8 cellular contexts compared by ENCODE assay signal in the genomic region with DNA sequence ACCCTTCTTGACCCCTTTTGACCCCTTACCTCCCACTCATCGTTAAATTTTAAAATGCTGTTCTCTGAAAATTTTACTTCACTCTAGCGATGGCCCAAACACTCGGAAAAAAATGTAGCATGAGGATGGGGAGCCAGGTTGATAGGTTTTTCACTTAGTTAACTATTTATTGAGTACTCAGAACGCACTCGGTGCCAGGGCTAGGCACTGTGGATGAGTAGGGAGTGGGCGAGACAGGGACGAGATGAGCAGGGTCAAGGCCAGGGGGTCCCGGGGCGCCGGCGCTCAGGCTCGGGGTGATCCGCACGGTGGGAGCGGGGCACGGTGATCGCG. TPM values are rescaled to one million over a fixed set of nuclear protein-coding genes. Genes with fewer than 3 reads are reported as not detected.
DNase-seq lines count a peak whose midpoint lies in the region; ATAC-seq, FAIRE-seq and TF ChIP-seq lines count a peak whose summit lies in the region.

No MANE protein-coding gene starts in this region.

- intact Hi-C loops in A673 (cut with micrococcal nuclease; ENCODE audit: unreplicated experiment) (no loop called here), HCT116 (cut with micrococcal nuclease) (no loop called here), GM12878 (cut with micrococcal nuclease; ENCODE audit: unreplicated experiment) (loop anchor here (10.0 kb wide), 2 partner anchors 104 to 116 kb away; a partner anchor contains a TSS)

- H3K4me1 ChIP-seq in A673 (ENCODE audit: insufficient read depth, low read length, poor library complexity, severe bottlenecking) (no peaks in the 10 kb centered on the region), HCT116 (ENCODE audit: control insufficient read depth in 1 of 2, insufficient read depth in 2 of 2, low read length in 2 of 2) (peaks cover 5 to 12% of the 10 kb centered on the region in 2 experiments; a peak in 3 of 4 replicates), GM12878 (ENCODE audit: control insufficient read depth, insufficient read depth, low read length) (peaks cover 4% of the 10 kb centered on the region; the same call in 1 of the 2 replicates), mesodermal cell (ENCODE audit: control insufficient read depth, insufficient read depth, low read length, poor library complexity, severe bottlenecking) (no peaks in the 10 kb centered on the region)

- WGBS in GM12878 (ENCODE audit: insufficient coverage, insufficient replicate concordance, low lambda C conversion rate, missing lambda C conversion rate) = 1% methylated on average over 18 of the region's 18 CpGs
- 0 to 1% methylated on average over 15 of the region's 18 CpGs for WGBS in mesodermal cell (ENCODE audit: insufficient coverage in 2 of 2), 2 experiments

- H3K9me3 ChIP-seq in A673 (ENCODE audit: low read depth, low read length, poor library complexity, severe bottlenecking) (peaks cover 35% of the 10 kb centered on the region), HCT116 (ENCODE audit: control insufficient read depth in 1 of 2, insufficient read depth in 1 of 2, low read depth in 1 of 2, low read length in 2 of 2) (peaks cover 0 to 3% of the 10 kb centered on the region in 2 experiments; a peak in 1 of 4 replicates), GM12878 (replicated peaks; ENCODE audit: control insufficient read depth, insufficient read depth, low read length) (peaks cover 23% of the 10 kb centered on the region), mesodermal cell (ENCODE audit: control insufficient read depth, low read length) (peaks cover 18% of the 10 kb centered on the region)

- peak overlapping the region; percentile 99 for H3K4me2 ChIP-seq in HCT116 (ENCODE audit: low read length)
- H3K4me2 ChIP-seq in GM12878 (ENCODE audit: control insufficient read depth, insufficient read depth) = peak overlapping the region; percentile 80

- DNase-seq in A673 (ENCODE audit: low spot score) (no peak), HCT116 (ENCODE audit: low read depth, low spot score) (no peak), GM12878 (ENCODE audit: low read depth, low spot score) (no peak), RPMI8226 (no peak), SW480 (ENCODE audit: low spot score) (no peak), SKM-1 treated with dmso at 0.1 percent for 144 hours (lab: John Stamatoyannopoulos, UW; ENCODE audit: unreplicated experiment) (no peak)

- H2AFZ ChIP-seq in HCT116 (ENCODE audit: low read depth, low read length, poor library complexity, severe bottlenecking) (no peak overlapping the region), GM12878 (ENCODE audit: control insufficient read depth, low read depth, low read length) (peak overlapping the region; percentile 67)

- POLR2A ChIA-PET in A673 (lab: Charles Lee; ENCODE audit: low non-redundant PET) = interaction anchor here (0.6 kb wide), 1 partner anchor 250 kb away, joined by 3 read pairs; no protein-coding TSS in a partner anchor
- POLR2A ChIA-PET in HCT116 (lab: Charles Lee) = interaction anchor here (0.9 to 1.5 kb wide), 4 partner anchors 8 to 44 kb away, joined by 4 read pairs; a partner anchor contains a TSS
- POLR2A ChIA-PET in GM12878 (lab: Charles Lee) = interaction anchor here (0.6 to 2.0 kb wide), 8 partner anchors 8 to 136 kb away, joined by 3 to 9 read pairs (median 3); a partner anchor contains a TSS

- peaks cover 45% of the 10 kb centered on the region for H3K36me3 ChIP-seq in A673 (ENCODE audit: insufficient read depth, low read length, poor library complexity, severe bottlenecking)
- peaks cover 14 to 44% of the 10 kb centered on the region in 2 experiments; a peak in 3 of 4 replicates for H3K36me3 ChIP-seq in HCT116 (ENCODE audit: control insufficient read depth in 1 of 2, insufficient read depth in 2 of 2, low read length in 2 of 2)
- peaks cover 0 to 18% of the 10 kb centered on the region in 2 experiments; a peak in 2 of 4 replicates for H3K36me3 ChIP-seq in GM12878 (ENCODE audit: control insufficient read depth in 2 of 2, insufficient read depth in 2 of 2, low read length in 1 of 2)
- H3K36me3 ChIP-seq in mesodermal cell (ENCODE audit: control insufficient read depth, insufficient read depth, low read length) = peaks cover 59% of the 10 kb centered on the region

- H3K9ac ChIP-seq in HCT116 (ENCODE audit: low read length) = peak overlapping the region; percentile 88
- H3K9ac ChIP-seq in GM12878 (ENCODE audit: control insufficient read depth, insufficient read depth, low read length) = peak overlapping the region; percentile 77

- TF ChIP-seq POLR2A in HCT116 (IDR thresholded peaks at IDR 0.05; ENCODE audit: borderline replicate concordance, extremely low read depth, insufficient read depth, insufficient read length) (no peak), GM12878 (IDR thresholded peaks at IDR 0.05; ENCODE audit: low read depth, low read length) (no peak)

- H3K27me3 ChIP-seq in A673 (replicated peaks; ENCODE audit: insufficient read depth, low read depth, low read length, poor library complexity) = no peaks in the 10 kb centered on the region
- no peaks in the 10 kb centered on the region for H3K27me3 ChIP-seq in HCT116 (ENCODE audit: insufficient read depth, low read length)
- H3K27me3 ChIP-seq in GM12878 (replicated peaks in 1 of 2; ENCODE audit: control insufficient read depth in 2 of 2, insufficient read depth in 2 of 2, low read length in 1 of 2) = no peaks in the 10 kb centered on the region

- BruUV-seq in A673 (replicated peaks; lab: Mats Ljungman, UMichigan) = TSS peak; percentile 62
- BruUV-seq in HCT116 (replicated peaks; lab: Mats Ljungman, UMichigan) = TSS peak; percentile 68
- TSS peak; percentile 77 for BruUV-seq in GM12878 (replicated peaks; lab: Mats Ljungman, UMichigan)

- TF ChIP-seq CTCF in A673 (conservative IDR thresholded peaks at IDR 0.05; ENCODE audit: low read depth, low read length) = no peak
- TF ChIP-seq CTCF in HCT116 (IDR thresholded peaks at IDR 0.05 in 2 of 3, conservative IDR thresholded peaks at IDR 0.05 in 1 of 3; ENCODE audit: borderline replicate concordance in 1 of 3, insufficient read depth in 1 of 3, low read depth in 2 of 3, low read length in 2 of 3) = no peak
- TF ChIP-seq CTCF in GM12878 (IDR thresholded peaks at IDR 0.05 in 2 of 3, conservative IDR thresholded peaks at IDR 0.05 in 1 of 3; ENCODE audit: control insufficient read depth in 2 of 3, extremely low read depth in 1 of 3, insufficient read depth in 1 of 3, low read depth in 3 of 3, low read length in 3 of 3) = no peak

- H3K27ac ChIP-seq in A673 (ENCODE audit: low read depth, low read length, poor library complexity, severe bottlenecking) = peak overlapping the region; percentile 76
- peak overlapping the region; percentile 83 for H3K27ac ChIP-seq in HCT116 (ENCODE audit: low read depth, low read length)
- peak overlapping the region; percentile 71 for H3K27ac ChIP-seq in GM12878 (ENCODE audit: control insufficient read depth, insufficient read depth)
- peak overlapping the region; percentile 80 for H3K27ac ChIP-seq in mesodermal cell (ENCODE audit: low read depth, low read length, severe bottlenecking)

- RAD21 ChIA-PET in HCT116 (lab: Charles Lee; ENCODE audit: low non-redundant PET in 1 of 2, low total read pairs in 2 of 2, uncharacterized antibody in 2 of 2, unreplicated experiment in 2 of 2) (no interaction called here), GM12878 (lab: Charles Lee; ENCODE audit: unreplicated experiment) (interaction anchor here (0.7 to 1.9 kb wide), 4 partner anchors 43 to 118 kb away, joined by 4 to 6 read pairs (median 4); a partner anchor contains a TSS)

- H3K79me2 ChIP-seq in HCT116 (ENCODE audit: insufficient read depth, low read length) (peaks cover 59% of the 10 kb centered on the region), GM12878 (ENCODE audit: control insufficient read depth, insufficient read depth, low read length) (peaks cover 13% of the 10 kb centered on the region)

- no peak for TF ChIP-seq EP300 in GM12878 (IDR thresholded peaks at IDR 0.05; ENCODE audit: borderline replicate concordance in 1 of 2, control insufficient read depth in 1 of 2, low read depth in 2 of 2, low read length in 2 of 2)

- no peaks in the 10 kb centered on the region for H3K9me2 ChIP-seq in HCT116 (ENCODE audit: insufficient read depth)

- ATAC-seq in HCT116 (no peak), GM12878 (no peak), GM19035 (IDR thresholded peaks at IDR 0.05; ENCODE audit: unreplicated experiment) (no peak)

- TF ChIP-seq RAD21 in HCT116 (IDR thresholded peaks at IDR 0.05; ENCODE audit: low read depth) (no peak), GM12878 (IDR thresholded peaks at IDR 0.05; ENCODE audit: insufficient read depth, low read depth, low read length) (no peak)

- SMC1A ChIA-PET in GM12878 (lab: Charles Lee; ENCODE audit: uncharacterized antibody, unreplicated experiment) = interaction anchor here (0.8 to 2.6 kb wide), 7 partner anchors 9 to 136 kb away, joined by 3 to 11 read pairs (median 3); a partner anchor contains a TSS

- H4K20me1 ChIP-seq in HCT116 (ENCODE audit: insufficient read depth) (no peaks in the 10 kb centered on the region), GM12878 (ENCODE audit: control insufficient read depth, insufficient read depth) (no peaks in the 10 kb centered on the region)

- FAIRE-seq in GM12878 (lab: Jason Lieb, UNC) = no peak

- H3K4me3 ChIP-seq in A673 (ENCODE audit: low read depth, low read length, poor library complexity, severe bottlenecking) (peak overlapping the region; percentile 75), HCT116 (replicated peaks in 1 of 2; ENCODE audit: low read depth in 1 of 2, low read length in 2 of 2) (peak overlapping the region; percentile 92 to 96), GM12878 (peak overlapping the region; percentile 93), mesodermal cell (ENCODE audit: extremely low read depth, insufficient read depth, low read length, poor library complexity, severe bottlenecking) (peak overlapping the region; percentile 91)

- in situ Hi-C loops in GM12878 (cut with MboI) = no loop called here

- CTCF ChIA-PET in A673 (lab: Charles Lee) (no interaction called here), HCT116 (lab: Charles Lee) (interaction anchor here (1.0 to 1.5 kb wide), 2 partner anchors 101 to 133 kb away, joined by 3 to 4 read pairs; a partner anchor contains a TSS), GM12878 (lab: Yijun Ruan, JAX) (interaction anchor here (0.5 to 2.0 kb wide), 6 partner anchors 17 to 249 kb away, joined by 3 to 4 read pairs (median 4); a partner anchor contains a TSS)

RNA-seq across cellular contexts. Expression of a gene that starts 0.4 kb away (rescaled TPM):
- total RNA-seq in A673 (2021) (17.2 and 17.3 TPM in 2 replicates), HCT116 (2021; ENCODE audit: unreplicated experiment) (20.0 TPM), GM12878 (2014; rRNA removed) (18.0 and 18.1 TPM in 2 replicates), GM12878 (2014; rRNA removed; fragmentation: Illumina TruSeq; extraction: Trizol) (14.6 and 15.8 TPM in 2 replicates), GM12878 (2021) (13.8 and 15.6 TPM in 2 replicates)
- 8.6 and 11.6 TPM in 2 replicates for polyA plus RNA-seq in HCT116 (2012)
- 26.3 and 28.1 TPM in 2 replicates for total RNA-seq in GM12878 (2013; cell fraction: nucleolus; rRNA removed)
- polyA plus RNA-seq in GM12878 (2011; ENCODE audit: low read depth) = 10.7 TPM
- polyA plus RNA-seq in GM12878 (2011; rRNA removed) (23.8 and 25.0 TPM in 2 replicates), GM12878 (2014; fragmentation: Illumina TruSeq; extraction: Trizol) (20.9 and 22.8 TPM in 2 replicates), GM12878 (2014; fragmentation: Nextera tagmentation; extraction: Ambion mirVana) (10 to 100 TPM; 12.8 to 15.2 TPM), GM12878 (2014; rRNA removed) (16.2 and 17.4 TPM in 2 replicates), GM12878 (2016; fragmentation: Nextera tagmentation; extraction: Ambion mirVana) (1 to 10 TPM; 9.6 to 9.9 TPM)
- polyA plus RNA-seq in GM12878 (2011; cell fraction: cytosol; rRNA removed) = 20.7 and 21.0 TPM in 2 replicates
- polyA plus RNA-seq in GM12878 (2011; cell fraction: nucleus; rRNA removed) = 21.0 and 27.8 TPM in 2 replicates
- 10.3 and 12.0 TPM in 2 replicates for polyA plus RNA-seq in GM12878 (2012)
- 18.5 and 20.8 TPM in 2 replicates for polyA minus RNA-seq in GM12878 (2011; rRNA and poly(A)+ RNA removed)
- 4.8 and 6.2 TPM in 2 replicates for polyA minus RNA-seq in GM12878 (2011; cell fraction: cytosol; rRNA and poly(A)+ RNA removed)
- 6.9 and 8.1 TPM in 2 replicates for polyA minus RNA-seq in GM12878 (2011; cell fraction: nucleus; rRNA and poly(A)+ RNA removed)
- 15.2 TPM for polyA plus RNA-seq in mesodermal cell (2013, experiment 1 of 2)
- 14.1 TPM for polyA plus RNA-seq in mesodermal cell (2013, experiment 2 of 2)

RNA-seq across cellular contexts. Expression of a gene that starts 0.6 kb away (rescaled TPM):
- total RNA-seq in A673 (2021) (12.2 and 13.7 TPM in 2 replicates), HCT116 (2021; ENCODE audit: unreplicated experiment) (8.2 TPM), GM12878 (2014; rRNA removed) (11.0 and 12.5 TPM in 2 replicates), GM12878 (2014; rRNA removed; fragmentation: Illumina TruSeq; extraction: Trizol) (7.6 and 8.2 TPM in 2 replicates), GM12878 (2021) (9.5 and 10.1 TPM in 2 replicates)
- polyA plus RNA-seq in HCT116 (2012) = 3.8 and 4.9 TPM in 2 replicates
- 16.0 and 18.9 TPM in 2 replicates for total RNA-seq in GM12878 (2013; cell fraction: nucleolus; rRNA removed)
- polyA plus RNA-seq in GM12878 (2011; ENCODE audit: low read depth) = 4.4 TPM
- polyA plus RNA-seq in GM12878 (2011; rRNA removed) (14.1 and 14.3 TPM in 2 replicates), GM12878 (2014; fragmentation: Illumina TruSeq; extraction: Trizol) (11.9 and 13.2 TPM in 2 replicates), GM12878 (2014; fragmentation: Nextera tagmentation; extraction: Ambion mirVana) (1 to 10 TPM; 3.0 to 4.7 TPM), GM12878 (2014; rRNA removed) (9.8 and 10.7 TPM in 2 replicates), GM12878 (2016; fragmentation: Nextera tagmentation; extraction: Ambion mirVana) (10 to 100 TPM in 1 of 2 experiments, 1 to 10 TPM in 1; 8.6 to 10.0 TPM)
- polyA plus RNA-seq in GM12878 (2011; cell fraction: cytosol; rRNA removed) = 13.0 and 14.3 TPM in 2 replicates
- polyA plus RNA-seq in GM12878 (2011; cell fraction: nucleus; rRNA removed) = 17.1 and 17.3 TPM in 2 replicates
- 5.7 and 7.6 TPM in 2 replicates for polyA plus RNA-seq in GM12878 (2012)
- 6.4 and 10.5 TPM in 2 replicates for polyA minus RNA-seq in GM12878 (2011; rRNA and poly(A)+ RNA removed)
- 3.2 and 4.1 TPM in 2 replicates for polyA minus RNA-seq in GM12878 (2011; cell fraction: cytosol; rRNA and poly(A)+ RNA removed)
- polyA minus RNA-seq in GM12878 (2011; cell fraction: nucleus; rRNA and poly(A)+ RNA removed) = 7.4 and 13.8 TPM in 2 replicates
- 10.0 TPM for polyA plus RNA-seq in mesodermal cell (2013, experiment 1 of 2)
- 8.4 TPM for polyA plus RNA-seq in mesodermal cell (2013, experiment 2 of 2)

RNA-seq across cellular contexts. Expression of a gene that starts 42.9 kb away (rescaled TPM):
- total RNA-seq in A673 (2021) (2.4 and 2.8 TPM in 2 replicates), HCT116 (2021; ENCODE audit: unreplicated experiment) (3.2 TPM), GM12878 (2014; rRNA removed) (2.4 TPM in 2 replicates), GM12878 (2014; rRNA removed; fragmentation: Illumina TruSeq; extraction: Trizol) (2.8 TPM in 2 replicates), GM12878 (2021) (1.9 and 2.0 TPM in 2 replicates)
- polyA plus RNA-seq in HCT116 (2012) = 0.95 and 1.1 TPM in 2 replicates
- total RNA-seq in GM12878 (2013; cell fraction: nucleolus; rRNA removed) = 9.8 and 9.9 TPM in 2 replicates
- polyA plus RNA-seq in GM12878 (2011; ENCODE audit: low read depth) = 1.1 TPM
- polyA plus RNA-seq in GM12878 (2011; rRNA removed) (2.7 and 3.1 TPM in 2 replicates), GM12878 (2014; fragmentation: Illumina TruSeq; extraction: Trizol) (2.0 and 2.8 TPM in 2 replicates), GM12878 (2014; fragmentation: Nextera tagmentation; extraction: Ambion mirVana) (under 1 TPM; 0.80 to 0.85 TPM), GM12878 (2014; rRNA removed) (1.2 and 1.5 TPM in 2 replicates), GM12878 (2016; fragmentation: Nextera tagmentation; extraction: Ambion mirVana) (1 to 10 TPM; 1.3 to 2.8 TPM)
- 1.3 and 1.5 TPM in 2 replicates for polyA plus RNA-seq in GM12878 (2011; cell fraction: cytosol; rRNA removed)
- 2.0 and 2.3 TPM in 2 replicates for polyA plus RNA-seq in GM12878 (2011; cell fraction: nucleus; rRNA removed)
- 1.7 and 1.8 TPM in 2 replicates for polyA plus RNA-seq in GM12878 (2012)
- polyA minus RNA-seq in GM12878 (2011; rRNA and poly(A)+ RNA removed) = 3.2 and 3.4 TPM in 2 replicates
- 1.8 and 2.1 TPM in 2 replicates for polyA minus RNA-seq in GM12878 (2011; cell fraction: cytosol; rRNA and poly(A)+ RNA removed)
- 1.5 and 2.9 TPM in 2 replicates for polyA minus RNA-seq in GM12878 (2011; cell fraction: nucleus; rRNA and poly(A)+ RNA removed)
- 1.9 TPM for polyA plus RNA-seq in mesodermal cell (2013, experiment 1 of 2)
- 2.2 TPM for polyA plus RNA-seq in mesodermal cell (2013, experiment 2 of 2)

RNA-seq across cellular contexts. Expression of a gene that starts 43.1 kb away (rescaled TPM):
- total RNA-seq in A673 (2021) (39.4 and 40.7 TPM in 2 replicates), HCT116 (2021; ENCODE audit: unreplicated experiment) (32.2 TPM), GM12878 (2014; rRNA removed) (17.6 and 19.3 TPM in 2 replicates), GM12878 (2014; rRNA removed; fragmentation: Illumina TruSeq; extraction: Trizol) (10.9 and 15.6 TPM in 2 replicates), GM12878 (2021) (38.6 and 39.7 TPM in 2 replicates)
- 24.6 and 25.4 TPM in 2 replicates for polyA plus RNA-seq in HCT116 (2012)
- 45.2 and 45.7 TPM in 2 replicates for total RNA-seq in GM12878 (2013; cell fraction: nucleolus; rRNA removed)
- polyA plus RNA-seq in GM12878 (2011; ENCODE audit: low read depth) = 14.5 TPM
- polyA plus RNA-seq in GM12878 (2011; rRNA removed) (24.3 and 30.8 TPM in 2 replicates), GM12878 (2014; fragmentation: Illumina TruSeq; extraction: Trizol) (42.5 and 54.7 TPM in 2 replicates), GM12878 (2014; fragmentation: Nextera tagmentation; extraction: Ambion mirVana) (1 to 10 TPM; 6.2 to 9.1 TPM), GM12878 (2014; rRNA removed) (32.2 and 39.1 TPM in 2 replicates), GM12878 (2016; fragmentation: Nextera tagmentation; extraction: Ambion mirVana) (10 to 100 TPM; 38.4 to 43.1 TPM)
- 18.7 and 24.9 TPM in 2 replicates for polyA plus RNA-seq in GM12878 (2011; cell fraction: cytosol; rRNA removed)
- 29.8 and 39.6 TPM in 2 replicates for polyA plus RNA-seq in GM12878 (2011; cell fraction: nucleus; rRNA removed)
- polyA plus RNA-seq in GM12878 (2012) = 24.4 and 31.3 TPM in 2 replicates
- polyA minus RNA-seq in GM12878 (2011; rRNA and poly(A)+ RNA removed) = 18.9 and 22.5 TPM in 2 replicates
- 9.1 and 9.8 TPM in 2 replicates for polyA minus RNA-seq in GM12878 (2011; cell fraction: cytosol; rRNA and poly(A)+ RNA removed)
- polyA minus RNA-seq in GM12878 (2011; cell fraction: nucleus; rRNA and poly(A)+ RNA removed) = 11.0 and 15.4 TPM in 2 replicates
- 54.4 TPM for polyA plus RNA-seq in mesodermal cell (2013, experiment 1 of 2)
- 43.7 TPM for polyA plus RNA-seq in mesodermal cell (2013, experiment 2 of 2)

RNA-seq across cellular contexts. Expression of a gene that starts 44.7 kb away (rescaled TPM):
- not detected in 2 replicates for total RNA-seq in A673 (2021)
- total RNA-seq in HCT116 (2021; ENCODE audit: unreplicated experiment) = not detected
- polyA plus RNA-seq in HCT116 (2012) = not detected in 2 replicates
- total RNA-seq in GM12878 (2013; cell fraction: nucleolus; rRNA removed) = 0.37 and 0.56 TPM in 2 replicates
- total RNA-seq in GM12878 (2014; rRNA removed) = not detected in 2 replicates
- not detected in 2 replicates for total RNA-seq in GM12878 (2014; rRNA removed; fragmentation: Illumina TruSeq; extraction: Trizol)
- total RNA-seq in GM12878 (2021) = 0.21 TPM in 1 of 2 replicates, not detected in the other
- not detected for polyA plus RNA-seq in GM12878 (2011; ENCODE audit: low read depth)
- 0.05 and 0.16 TPM in 2 replicates for polyA plus RNA-seq in GM12878 (2011; rRNA removed)
- 0.16 and 0.22 TPM in 2 replicates for polyA plus RNA-seq in GM12878 (2011; cell fraction: cytosol; rRNA removed)
- polyA plus RNA-seq in GM12878 (2011; cell fraction: nucleus; rRNA removed) = 0.07 and 0.12 TPM in 2 replicates
- polyA plus RNA-seq in GM12878 (2012) = 0.07 and 0.11 TPM in 2 replicates
- 0.06 TPM in 1 of 2 replicates, not detected in the other for polyA plus RNA-seq in GM12878 (2014; fragmentation: Illumina TruSeq; extraction: Trizol)
- polyA plus RNA-seq in GM12878 (2014; fragmentation: Nextera tagmentation; extraction: Ambion mirVana) = under 1 TPM in 1 of 2 experiments, not detected in 1; 0.21 TPM
- polyA plus RNA-seq in GM12878 (2014; rRNA removed) = not detected in 2 replicates
- polyA plus RNA-seq in GM12878 (2016; fragmentation: Nextera tagmentation; extraction: Ambion mirVana) = under 1 TPM in 1 of 2 experiments, not detected in 1; 0.14 TPM
- 0.15 and 0.73 TPM in 2 replicates for polyA minus RNA-seq in GM12878 (2011; rRNA and poly(A)+ RNA removed)
- not detected in 2 replicates for polyA minus RNA-seq in GM12878 (2011; cell fraction: cytosol; rRNA and poly(A)+ RNA removed)
- polyA minus RNA-seq in GM12878 (2011; cell fraction: nucleus; rRNA and poly(A)+ RNA removed) = 0.29 TPM in 1 of 2 replicates, not detected in the other
- not detected for polyA plus RNA-seq in mesodermal cell (2013, experiment 1 of 2)
- polyA plus RNA-seq in mesodermal cell (2013, experiment 2 of 2) = 0.20 TPM
